ENCODE assay signal across 42 cellular contexts in genomic region chr16:193441-193840, GRCh38. TPM values are rescaled to one million over a fixed set of nuclear protein-coding genes. Genes with fewer than 3 reads are reported as not detected.
"Had no signal": no experiment of that assay in that cellular context is flagged by ENCODE, and none has a peak within 500 bp of the region (broad histone marks: within the 10 kb centered on the region; RNA-seq: fewer than 3 reads in every experiment).

No MANE protein-coding gene starts in this region.

- ATAC-seq: activated naive CD4-positive, alpha-beta T cell treated with anti-CD3 and anti-CD28 coated beads, Interleukin-2, amount 50 U/mL, for 72 hours; activated naive CD8-positive, alpha-beta T cell treated with anti-CD3 and anti-CD28 coated beads, Interleukin-2, amount 50 U/mL, for 24 hours; activated T-cell treated with anti-CD3 and anti-CD28 coated beads, Interleukin-2, amount 50 U/mL, for 4 hours; activated T-cell treated with anti-CD3 and anti-CD28 coated beads, Interleukin-2, amount 50 U/mL, for 72 hours; activated T-helper 17 cell treated with anti-CD3 and anti-CD28 coated beads, Interleukin-2, amount 50 U/mL, for 72 hours; body of pancreas had no signal

- H3K4me3 ChIP-seq: adrenal gland, ascending aorta, body of pancreas, breast epithelium, cardiac muscle cell had no signal

- DNase-seq: activated effector memory CD4-positive, alpha-beta T cell treated with anti-CD3 and anti-CD28 coated beads, Interleukin-2, amount 50 U/mL, for 16 hours; activated effector memory CD4-positive, alpha-beta T cell treated with Interleukin-2 at 50 U/mL for 16 hours; activated gamma-delta T cell; activated gamma-delta T cell treated with Interleukin-2 at 50 U/mL for 16 hours; activated naive CD4-positive, alpha-beta T cell; activated naive CD4-positive, alpha-beta T cell treated with anti-CD3 and anti-CD28 coated beads for 36 hours; activated naive CD4-positive, alpha-beta T cell treated with anti-CD3 and anti-CD28 coated beads, Interleukin-2, amount 10 ng/mL, durations not matched to agents 7 days and 5 days; activated naive CD4-positive, alpha-beta T cell treated with anti-CD3 and anti-CD28 coated beads, Interleukin-2, amount 50 U/mL, for 16 hours; activated naive CD4-positive, alpha-beta T cell treated with Interleukin-2 at 50 U/mL for 16 hours; activated naive CD8-positive, alpha-beta T cell treated with anti-CD3 and anti-CD28 coated beads for 36 hours; activated naive CD8-positive, alpha-beta T cell treated with anti-CD3 and anti-CD28 coated beads, Interleukin-2, amount 10 ng/mL, durations not matched to agents 7 days and 5 days; activated naive CD8-positive, alpha-beta T cell treated with anti-CD3 and anti-CD28 coated beads, Interleukin-2, amount 50 U/mL, for 24 hours; activated T-cell treated with anti-CD3 and anti-CD28 coated beads, Interleukin-2, amount 50 U/mL, for 1 hour; activated T-cell treated with anti-CD3 and anti-CD28 coated beads, Interleukin-2, amount 50 U/mL, for 24 hours; activated T-cell treated with anti-CD3 and anti-CD28 coated beads, Interleukin-2, amount 50 U/mL, for 4 hours; activated T-cell treated with anti-CD3 and anti-CD28 coated beads, Interleukin-2, amount 50 U/mL, for 48 hours; activated T-cell treated with anti-CD3 and anti-CD28 coated beads, Interleukin-2, amount 50 U/mL, for 72 hours; amniotic stem cell; amygdala; anterior cingulate cortex; aorta; body of pancreas; brain microvascular endothelial cell; caudate nucleus; central memory CD4-positive, alpha-beta T cell; cerebellar nuclear complex had no signal

- H3K4me3 Mint-ChIP-seq: activated naive CD4-positive, alpha-beta T cell treated with anti-CD3 and anti-CD28 coated beads for 36 hours; activated naive CD4-positive, alpha-beta T cell treated with anti-CD3 and anti-CD28 coated beads, Interleukin-2, amount 10 ng/mL, durations not matched to agents 7 days and 5 days; activated naive CD4-positive, alpha-beta T cell treated with anti-CD3 and anti-CD28 coated beads, Interleukin-2, amount 50 U/mL, for 24 hours; activated naive CD8-positive, alpha-beta T cell; activated naive CD8-positive, alpha-beta T cell treated with anti-CD3 and anti-CD28 coated beads for 36 hours; activated naive CD8-positive, alpha-beta T cell treated with anti-CD3 and anti-CD28 coated beads, Interleukin-2, amount 10 ng/mL, durations not matched to agents 7 days and 5 days; activated naive CD8-positive, alpha-beta T cell treated with anti-CD3 and anti-CD28 coated beads, Interleukin-2, amount 50 U/mL, for 24 hours; activated T-cell treated with anti-CD3 and anti-CD28 coated beads, Interleukin-2, amount 50 U/mL, for 24 hours; activated T-cell treated with anti-CD3 and anti-CD28 coated beads, Interleukin-2, amount 50 U/mL, for 4 hours; activated T-cell treated with anti-CD3 and anti-CD28 coated beads, Interleukin-2, amount 50 U/mL, for 72 hours; activated T-helper 1 cell treated with anti-CD3 and anti-CD28 coated beads, Interleukin-12 subunit alpha, Interleukin-12 subunit beta, Interleukin-2, Interleukin-4 antibody, amounts not matched to agents 30 ng/mL and 10 ng/mL and 1 ng/mL, durations not matched to agents 14 hours and 24 hours and 36 hours; activated T-helper 17 cell treated with anti-CD3 and anti-CD28 coated beads, Interleukin-2, amount 50 U/mL, for 72 hours; brain; central memory CD8-positive, alpha-beta T cell had no signal

- H3K27me3 Mint-ChIP-seq: activated naive CD4-positive, alpha-beta T cell treated with anti-CD3 and anti-CD28 coated beads, Interleukin-2, amount 10 ng/mL, durations not matched to agents 7 days and 5 days; activated naive CD4-positive, alpha-beta T cell treated with anti-CD3 and anti-CD28 coated beads, Interleukin-2, amount 50 U/mL, for 24 hours; activated naive CD8-positive, alpha-beta T cell; activated naive CD8-positive, alpha-beta T cell treated with anti-CD3 and anti-CD28 coated beads for 36 hours; activated naive CD8-positive, alpha-beta T cell treated with anti-CD3 and anti-CD28 coated beads, Interleukin-2, amount 10 ng/mL, durations not matched to agents 7 days and 5 days; activated naive CD8-positive, alpha-beta T cell treated with anti-CD3 and anti-CD28 coated beads, Interleukin-2, amount 50 U/mL, for 24 hours; activated T-cell treated with anti-CD3 and anti-CD28 coated beads, Interleukin-2, amount 50 U/mL, for 24 hours; activated T-helper 17 cell treated with anti-CD3 and anti-CD28 coated beads, Interleukin-2, amount 50 U/mL, for 72 hours; brain; central memory CD8-positive, alpha-beta T cell had no signal

- H3K4me1 ChIP-seq: adrenal gland, ascending aorta, body of pancreas, breast epithelium had no signal

- H3K27ac ChIP-seq: adrenal gland, ascending aorta, body of pancreas, brain microvascular endothelial cell, breast epithelium, cardiac muscle cell had no signal

- H3K27me3 ChIP-seq: adrenal gland, ascending aorta, body of pancreas, brain microvascular endothelial cell, breast epithelium, cardiac muscle cell had no signal

- H3K4me1 Mint-ChIP-seq: activated naive CD8-positive, alpha-beta T cell treated with anti-CD3 and anti-CD28 coated beads, Interleukin-2, amount 50 U/mL, for 24 hours; brain; central memory CD8-positive, alpha-beta T cell had no signal

- H3K9me3 ChIP-seq: adrenal gland, ascending aorta, body of pancreas, breast epithelium had no signal

- H3K27ac Mint-ChIP-seq: activated naive CD4-positive, alpha-beta T cell treated with anti-CD3 and anti-CD28 coated beads for 36 hours; activated naive CD4-positive, alpha-beta T cell treated with anti-CD3 and anti-CD28 coated beads, Interleukin-2, amount 10 ng/mL, durations not matched to agents 7 days and 5 days; activated naive CD4-positive, alpha-beta T cell treated with anti-CD3 and anti-CD28 coated beads, Interleukin-2, amount 50 U/mL, for 24 hours; activated naive CD8-positive, alpha-beta T cell; activated naive CD8-positive, alpha-beta T cell treated with anti-CD3 and anti-CD28 coated beads for 36 hours; activated naive CD8-positive, alpha-beta T cell treated with anti-CD3 and anti-CD28 coated beads, Interleukin-2, amount 10 ng/mL, durations not matched to agents 7 days and 5 days; activated naive CD8-positive, alpha-beta T cell treated with anti-CD3 and anti-CD28 coated beads, Interleukin-2, amount 50 U/mL, for 24 hours; activated T-cell treated with anti-CD3 and anti-CD28 coated beads, Interleukin-2, amount 50 U/mL, for 24 hours; activated T-cell treated with anti-CD3 and anti-CD28 coated beads, Interleukin-2, amount 50 U/mL, for 72 hours; activated T-helper 17 cell treated with anti-CD3 and anti-CD28 coated beads, Interleukin-2, amount 50 U/mL, for 72 hours; activated T-helper 2 cell treated with anti-CD3 and anti-CD28 coated beads, Interferon-gamma antibody, Interleukin-2, Interleukin-4, amounts not matched to agents 10 μg/mL and 5 μg/mL and 100 μg/mL, durations not matched to agents 14 hours and 24 hours and 36 hours; brain had no signal

- H3K36me3 Mint-ChIP-seq: activated naive CD8-positive, alpha-beta T cell had no signal

RNA-seq across cellular contexts. Expression of gene HBQ1, which starts 13.2 kb away (rescaled TPM):
- total RNA-seq: activated naive CD8-positive, alpha-beta T cell treated with anti-CD3 and anti-CD28 coated beads, Interleukin-2, amount 10 ng/mL, durations not matched to agents 7 days and 5 days; activated T-cell treated with anti-CD3 and anti-CD28 coated beads, Interleukin-2, amount 50 U/mL, for 72 hours; activated T-helper 17 cell treated with anti-CD3 and anti-CD28 coated beads, Interleukin-2, amount 50 U/mL, for 72 hours; aorta; ascending aorta; body of pancreas; breast epithelium; bronchial epithelial cell; cardiac septum; chondrocyte had no signal
- polyA plus RNA-seq: aorta had no signal

RNA-seq across cellular contexts. Expression of gene HBA1, which starts 17.0 kb away (rescaled TPM):
- total RNA-seq: activated naive CD4-positive, alpha-beta T cell treated with anti-CD3 and anti-CD28 coated beads for 36 hours; activated naive CD4-positive, alpha-beta T cell treated with anti-CD3 and anti-CD28 coated beads, Interleukin-2, amount 50 U/mL, for 72 hours; activated naive CD8-positive, alpha-beta T cell treated with anti-CD3 and anti-CD28 coated beads for 36 hours; activated naive CD8-positive, alpha-beta T cell treated with anti-CD3 and anti-CD28 coated beads, Interleukin-2, amount 10 ng/mL, durations not matched to agents 7 days and 5 days; activated T-helper 1 cell treated with anti-CD3 and anti-CD28 coated beads, Interleukin-12 subunit alpha, Interleukin-12 subunit beta, Interleukin-2, Interleukin-4 antibody, amounts not matched to agents 30 ng/mL and 10 ng/mL and 1 ng/mL, durations not matched to agents 14 hours and 24 hours and 36 hours; activated T-helper 17 cell treated with anti-CD3 and anti-CD28 coated beads, Interleukin-2, amount 50 U/mL, for 72 hours; activated T-helper 2 cell treated with anti-CD3 and anti-CD28 coated beads, Interferon-gamma antibody, Interleukin-2, Interleukin-4, amounts not matched to agents 10 μg/mL and 5 μg/mL and 100 μg/mL, durations not matched to agents 14 hours and 24 hours and 36 hours; astrocyte; body of pancreas; bronchial epithelial cell; cardiac muscle cell; chondrocyte had no signal

RNA-seq across cellular contexts. Expression of gene HBA2, which starts 20.8 kb away (rescaled TPM):
- total RNA-seq: activated naive CD4-positive, alpha-beta T cell treated with anti-CD3 and anti-CD28 coated beads, Interleukin-2, amount 50 U/mL, for 72 hours; activated naive CD8-positive, alpha-beta T cell treated with anti-CD3 and anti-CD28 coated beads for 36 hours; activated naive CD8-positive, alpha-beta T cell treated with anti-CD3 and anti-CD28 coated beads, Interleukin-2, amount 10 ng/mL, durations not matched to agents 7 days and 5 days; activated T-cell treated with anti-CD3 and anti-CD28 coated beads, Interleukin-2, amount 50 U/mL, for 4 hours; activated T-cell treated with anti-CD3 and anti-CD28 coated beads, Interleukin-2, amount 50 U/mL, for 72 hours; activated T-helper 17 cell treated with anti-CD3 and anti-CD28 coated beads, Interleukin-2, amount 50 U/mL, for 72 hours; bronchial epithelial cell; chondrocyte had no signal
- polyA plus RNA-seq: cardiac muscle cell had no signal

RNA-seq across cellular contexts. Expression of gene HBM, which starts 27.7 kb away (rescaled TPM):
- total RNA-seq: activated naive CD4-positive, alpha-beta T cell treated with anti-CD3 and anti-CD28 coated beads for 36 hours; activated naive CD4-positive, alpha-beta T cell treated with anti-CD3 and anti-CD28 coated beads, Interleukin-2, amount 50 U/mL, for 72 hours; activated naive CD8-positive, alpha-beta T cell treated with anti-CD3 and anti-CD28 coated beads for 36 hours; activated naive CD8-positive, alpha-beta T cell treated with anti-CD3 and anti-CD28 coated beads, Interleukin-2, amount 10 ng/mL, durations not matched to agents 7 days and 5 days; activated T-cell treated with anti-CD3 and anti-CD28 coated beads, Interleukin-2, amount 50 U/mL, for 4 hours; activated T-cell treated with anti-CD3 and anti-CD28 coated beads, Interleukin-2, amount 50 U/mL, for 72 hours; activated T-helper 1 cell treated with anti-CD3 and anti-CD28 coated beads, Interleukin-12 subunit alpha, Interleukin-12 subunit beta, Interleukin-2, Interleukin-4 antibody, amounts not matched to agents 30 ng/mL and 10 ng/mL and 1 ng/mL, durations not matched to agents 14 hours and 24 hours and 36 hours; activated T-helper 17 cell treated with anti-CD3 and anti-CD28 coated beads, Interleukin-2, amount 50 U/mL, for 72 hours; activated T-helper 2 cell treated with anti-CD3 and anti-CD28 coated beads, Interferon-gamma antibody, Interleukin-2, Interleukin-4, amounts not matched to agents 10 μg/mL and 5 μg/mL and 100 μg/mL, durations not matched to agents 14 hours and 24 hours and 36 hours; ascending aorta; astrocyte; body of pancreas; bronchial epithelial cell; cardiac muscle cell; chondrocyte had no signal
- polyA plus RNA-seq: adrenal gland, aorta, cardiac muscle cell had no signal
